Comparison of ENCODE assay signal across 21 cellular contexts in the genomic region with DNA sequence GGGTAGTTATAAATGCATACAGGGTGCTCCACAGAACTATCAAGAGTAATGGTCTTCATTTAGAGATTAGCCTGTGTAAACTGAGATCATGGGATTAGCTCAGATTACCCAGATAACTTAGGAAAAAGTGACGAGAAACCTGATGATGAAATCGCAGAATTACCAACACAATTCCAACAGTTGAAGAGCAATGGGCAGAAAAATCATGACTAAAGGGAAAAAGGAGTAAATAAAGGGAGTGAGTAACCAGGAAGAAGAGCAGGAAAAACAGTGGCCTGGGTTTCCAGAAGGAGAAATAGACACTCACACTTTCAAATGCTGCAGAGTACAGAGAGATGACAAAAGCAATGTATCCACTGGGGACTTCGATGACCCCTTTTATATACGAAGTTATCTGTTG.
"Had no signal": no experiment of that assay in that cellular context is flagged by ENCODE, and none has a peak within 500 bp of the region (broad histone marks: within the 10 kb centered on the region; RNA-seq: fewer than 3 reads in every experiment).

No MANE protein-coding gene starts in this region.

- H3K9me3 ChIP-seq: MG63, Peyer's patch, SJCRH30 had no signal

- H2AFZ ChIP-seq: PC-9 had no signal

- H3K27me3 ChIP-seq: MG63, Peyer's patch, SJCRH30 had no signal

- H3K4me2 ChIP-seq: PC-9 had no signal

- H3K36me3 ChIP-seq: MG63, Peyer's patch, SJCRH30 had no signal

- DNase-seq: IMR-90, Karpas-422, KG1, MG63, NCI-H1092, NCI-H1105 treated with DMSO at 0.1 percent for 48 hours, NCI-H1417 treated with DMSO at 0.1 percent for 48 hours, NCI-H146, NCI-H1694 treated with DMSO at 0.1 percent for 48 hours, NCI-H1930, NCI-H2081, NCI-H2107, NCI-H2227 treated with DMSO at 0.1 percent for 48 hours, NCI-H524, NCI-H69, NCI-H774, PC-9, Peyer's patch, SJCRH30 had no signal

- H3K4me1 ChIP-seq: Peyer's patch, SJCRH30 had no signal

- H3K27ac ChIP-seq: PC-9, Peyer's patch, SJCRH30 had no signal

- H3K4me3 ChIP-seq: MG63, PC-9, Peyer's patch, SJCRH30 had no signal

- ATAC-seq: Right ventricle myocardium inferior, SK-N-SH treated with all-trans-retinoic acid at 6 μM for 48 hours had no signal
